ENCODE assay signal across 1 cellular context in the genomic region with DNA sequence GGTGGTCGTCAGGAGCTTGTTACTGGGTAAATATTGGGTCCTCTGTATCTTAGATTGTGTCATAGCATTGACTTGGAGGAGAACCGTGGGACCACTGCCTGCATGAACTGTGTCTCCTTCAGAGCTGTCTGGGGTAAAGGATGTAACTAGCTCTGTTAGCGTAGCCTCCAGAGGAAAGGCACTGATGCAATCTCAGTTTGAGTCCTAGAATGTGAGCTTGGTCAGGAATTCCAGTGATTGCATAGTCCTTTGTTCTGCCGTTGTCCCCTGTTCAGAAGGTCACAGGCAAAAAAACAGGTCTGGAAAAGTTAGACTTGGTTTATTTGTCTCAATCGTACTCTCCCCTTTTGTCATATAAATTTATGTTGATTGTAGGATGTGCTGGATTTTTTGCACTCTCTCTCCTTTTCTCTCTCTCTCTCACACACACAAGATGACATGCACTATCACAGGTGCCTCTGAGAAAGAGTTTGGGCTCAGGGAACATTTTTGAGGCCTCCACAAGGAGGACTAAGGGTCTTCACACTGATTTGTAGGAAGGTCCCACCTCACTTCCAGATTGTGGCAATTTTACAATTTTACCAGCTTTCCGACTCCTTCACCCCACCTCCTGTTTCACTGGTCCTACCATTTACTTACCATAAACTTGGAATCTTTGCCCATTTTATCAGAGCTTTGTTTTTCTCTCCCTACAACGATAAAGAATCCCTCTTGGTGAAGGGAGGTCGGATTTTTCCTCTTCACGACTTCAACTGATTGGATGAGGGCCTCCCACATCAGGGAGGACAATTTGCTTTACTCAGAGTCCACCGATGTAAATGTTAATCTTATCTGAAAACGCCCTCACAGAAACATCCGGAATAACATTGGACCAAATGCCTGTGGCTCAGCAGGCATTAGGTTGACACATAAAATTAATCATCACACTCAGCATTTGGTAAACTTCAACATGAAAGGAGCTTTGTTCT.
TF ChIP-seq lines count a peak whose summit lies in the region.

No MANE protein-coding gene starts in this region.

TF ChIP-seq in HepG2, 621 proteins besides CTCF, POLR2A, EP300 and RAD21 (continued from another document and continues in another):
- TF ChIP-seq, protein P1, sequence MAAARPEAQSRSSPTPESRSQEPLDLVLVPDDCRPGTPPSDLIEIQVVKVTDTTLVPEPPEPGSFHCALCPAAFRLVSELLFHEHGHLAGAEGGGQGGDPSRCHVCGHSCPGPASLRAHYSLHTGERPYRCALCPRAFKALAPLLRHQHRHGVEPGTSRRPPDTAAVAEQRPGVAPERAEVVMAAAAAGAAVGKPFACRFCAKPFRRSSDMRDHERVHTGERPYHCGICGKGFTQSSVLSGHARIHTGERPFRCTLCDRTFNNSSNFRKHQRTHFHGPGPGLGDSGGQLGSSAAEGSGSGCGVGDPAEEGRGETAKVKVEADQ (CRISPR knock-in tag; IDR thresholded peaks at IDR 0.05; ENCODE audit: borderline replicate concordance), result no peak
- 0 out of 2 replicates have a peak, but pooled peaks have one; percentile 40 for TF ChIP-seq ZNF878 (CRISPR knock-in tag; IDR thresholded peaks at IDR 0.05)
- peak; percentile 74 for TF ChIP-seq TBX2 (CRISPR knock-in tag; IDR thresholded peaks at IDR 0.05; ENCODE audit: borderline replicate concordance)
- peak; percentile 20; the same call in 1 of the 2 replicates for TF ChIP-seq ZFY (CRISPR knock-in tag; IDR thresholded peaks at IDR 0.05)
- no peak for TF ChIP-seq HOXA7 (CRISPR knock-in tag; IDR thresholded peaks at IDR 0.05)
- TF ChIP-seq U2AF1 (optimal IDR thresholded peaks at IDR 0.05; ENCODE audit: low read depth, low read length), result no peak
- TF ChIP-seq ZZZ3 (CRISPR knock-in tag; IDR thresholded peaks at IDR 0.05; ENCODE audit: borderline replicate concordance), result no peak
- TF ChIP-seq FOXK1 (CRISPR knock-in tag; IDR thresholded peaks at IDR 0.05; ENCODE audit: borderline replicate concordance, low read depth), result peak; percentile 74
- peak; percentile 93 for TF ChIP-seq MEIS2 (CRISPR knock-in tag; IDR thresholded peaks at IDR 0.05)
- TF ChIP-seq, protein P2, sequence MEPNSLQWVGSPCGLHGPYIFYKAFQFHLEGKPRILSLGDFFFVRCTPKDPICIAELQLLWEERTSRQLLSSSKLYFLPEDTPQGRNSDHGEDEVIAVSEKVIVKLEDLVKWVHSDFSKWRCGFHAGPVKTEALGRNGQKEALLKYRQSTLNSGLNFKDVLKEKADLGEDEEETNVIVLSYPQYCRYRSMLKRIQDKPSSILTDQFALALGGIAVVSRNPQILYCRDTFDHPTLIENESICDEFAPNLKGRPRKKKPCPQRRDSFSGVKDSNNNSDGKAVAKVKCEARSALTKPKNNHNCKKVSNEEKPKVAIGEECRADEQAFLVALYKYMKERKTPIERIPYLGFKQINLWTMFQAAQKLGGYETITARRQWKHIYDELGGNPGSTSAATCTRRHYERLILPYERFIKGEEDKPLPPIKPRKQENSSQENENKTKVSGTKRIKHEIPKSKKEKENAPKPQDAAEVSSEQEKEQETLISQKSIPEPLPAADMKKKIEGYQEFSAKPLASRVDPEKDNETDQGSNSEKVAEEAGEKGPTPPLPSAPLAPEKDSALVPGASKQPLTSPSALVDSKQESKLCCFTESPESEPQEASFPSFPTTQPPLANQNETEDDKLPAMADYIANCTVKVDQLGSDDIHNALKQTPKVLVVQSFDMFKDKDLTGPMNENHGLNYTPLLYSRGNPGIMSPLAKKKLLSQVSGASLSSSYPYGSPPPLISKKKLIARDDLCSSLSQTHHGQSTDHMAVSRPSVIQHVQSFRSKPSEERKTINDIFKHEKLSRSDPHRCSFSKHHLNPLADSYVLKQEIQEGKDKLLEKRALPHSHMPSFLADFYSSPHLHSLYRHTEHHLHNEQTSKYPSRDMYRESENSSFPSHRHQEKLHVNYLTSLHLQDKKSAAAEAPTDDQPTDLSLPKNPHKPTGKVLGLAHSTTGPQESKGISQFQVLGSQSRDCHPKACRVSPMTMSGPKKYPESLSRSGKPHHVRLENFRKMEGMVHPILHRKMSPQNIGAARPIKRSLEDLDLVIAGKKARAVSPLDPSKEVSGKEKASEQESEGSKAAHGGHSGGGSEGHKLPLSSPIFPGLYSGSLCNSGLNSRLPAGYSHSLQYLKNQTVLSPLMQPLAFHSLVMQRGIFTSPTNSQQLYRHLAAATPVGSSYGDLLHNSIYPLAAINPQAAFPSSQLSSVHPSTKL (CRISPR knock-in tag; IDR thresholded peaks at IDR 0.05), result peak; percentile 99
- no peak; the same call in 1 of the 2 replicates for TF ChIP-seq FOSL1 (CRISPR knock-in tag; IDR thresholded peaks at IDR 0.05; ENCODE audit: borderline replicate concordance)
- peak; percentile 61; the same call in 1 of the 2 replicates for TF ChIP-seq ZMYM3 (CRISPR knock-in tag; IDR thresholded peaks at IDR 0.05)
- TF ChIP-seq PHF5A (CRISPR knock-in tag; IDR thresholded peaks at IDR 0.05; ENCODE audit: low read depth, unreplicated experiment), result peak; percentile 35
- TF ChIP-seq, protein P3, sequence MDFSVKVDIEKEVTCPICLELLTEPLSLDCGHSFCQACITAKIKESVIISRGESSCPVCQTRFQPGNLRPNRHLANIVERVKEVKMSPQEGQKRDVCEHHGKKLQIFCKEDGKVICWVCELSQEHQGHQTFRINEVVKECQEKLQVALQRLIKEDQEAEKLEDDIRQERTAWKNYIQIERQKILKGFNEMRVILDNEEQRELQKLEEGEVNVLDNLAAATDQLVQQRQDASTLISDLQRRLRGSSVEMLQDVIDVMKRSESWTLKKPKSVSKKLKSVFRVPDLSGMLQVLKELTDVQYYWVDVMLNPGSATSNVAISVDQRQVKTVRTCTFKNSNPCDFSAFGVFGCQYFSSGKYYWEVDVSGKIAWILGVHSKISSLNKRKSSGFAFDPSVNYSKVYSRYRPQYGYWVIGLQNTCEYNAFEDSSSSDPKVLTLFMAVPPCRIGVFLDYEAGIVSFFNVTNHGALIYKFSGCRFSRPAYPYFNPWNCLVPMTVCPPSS (IDR thresholded peaks at IDR 0.05), result no peak
- TF ChIP-seq PAX8 (CRISPR knock-in tag; IDR thresholded peaks at IDR 0.05; ENCODE audit: borderline replicate concordance), result no peak
- no peak for TF ChIP-seq ZNF460 (CRISPR knock-in tag; IDR thresholded peaks at IDR 0.05; ENCODE audit: borderline replicate concordance)
- TF ChIP-seq TCF7 (IDR thresholded peaks at IDR 0.05; ENCODE audit: low read depth), result peak; percentile 93
- TF ChIP-seq EEA1 (CRISPR knock-in tag; IDR thresholded peaks at IDR 0.05; ENCODE audit: borderline replicate concordance), result no peak
- no peak for TF ChIP-seq ZNF563 (CRISPR knock-in tag; IDR thresholded peaks at IDR 0.05)
- TF ChIP-seq CBX1 (IDR thresholded peaks at IDR 0.05; ENCODE audit: low read depth), result peak; percentile 18
- TF ChIP-seq, protein P4, sequence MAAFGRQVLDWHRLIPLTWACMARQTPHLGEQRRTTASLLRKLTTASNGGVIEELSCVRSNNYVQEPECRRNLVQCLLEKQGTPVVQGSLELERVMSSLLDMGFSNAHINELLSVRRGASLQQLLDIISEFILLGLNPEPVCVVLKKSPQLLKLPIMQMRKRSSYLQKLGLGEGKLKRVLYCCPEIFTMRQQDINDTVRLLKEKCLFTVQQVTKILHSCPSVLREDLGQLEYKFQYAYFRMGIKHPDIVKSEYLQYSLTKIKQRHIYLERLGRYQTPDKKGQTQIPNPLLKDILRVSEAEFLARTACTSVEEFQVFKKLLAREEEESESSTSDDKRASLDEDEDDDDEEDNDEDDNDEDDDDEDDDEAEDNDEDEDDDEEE (CRISPR knock-in tag; IDR thresholded peaks at IDR 0.05), result no peak
- TF ChIP-seq, protein P5, sequence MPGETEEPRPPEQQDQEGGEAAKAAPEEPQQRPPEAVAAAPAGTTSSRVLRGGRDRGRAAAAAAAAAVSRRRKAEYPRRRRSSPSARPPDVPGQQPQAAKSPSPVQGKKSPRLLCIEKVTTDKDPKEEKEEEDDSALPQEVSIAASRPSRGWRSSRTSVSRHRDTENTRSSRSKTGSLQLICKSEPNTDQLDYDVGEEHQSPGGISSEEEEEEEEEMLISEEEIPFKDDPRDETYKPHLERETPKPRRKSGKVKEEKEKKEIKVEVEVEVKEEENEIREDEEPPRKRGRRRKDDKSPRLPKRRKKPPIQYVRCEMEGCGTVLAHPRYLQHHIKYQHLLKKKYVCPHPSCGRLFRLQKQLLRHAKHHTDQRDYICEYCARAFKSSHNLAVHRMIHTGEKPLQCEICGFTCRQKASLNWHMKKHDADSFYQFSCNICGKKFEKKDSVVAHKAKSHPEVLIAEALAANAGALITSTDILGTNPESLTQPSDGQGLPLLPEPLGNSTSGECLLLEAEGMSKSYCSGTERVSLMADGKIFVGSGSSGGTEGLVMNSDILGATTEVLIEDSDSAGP (CRISPR knock-in tag; IDR thresholded peaks at IDR 0.05; ENCODE audit: borderline replicate concordance), result no peak
- TF ChIP-seq SCMH1 (CRISPR knock-in tag; IDR thresholded peaks at IDR 0.05; ENCODE audit: borderline replicate concordance), result no peak
- TF ChIP-seq, protein P6, sequence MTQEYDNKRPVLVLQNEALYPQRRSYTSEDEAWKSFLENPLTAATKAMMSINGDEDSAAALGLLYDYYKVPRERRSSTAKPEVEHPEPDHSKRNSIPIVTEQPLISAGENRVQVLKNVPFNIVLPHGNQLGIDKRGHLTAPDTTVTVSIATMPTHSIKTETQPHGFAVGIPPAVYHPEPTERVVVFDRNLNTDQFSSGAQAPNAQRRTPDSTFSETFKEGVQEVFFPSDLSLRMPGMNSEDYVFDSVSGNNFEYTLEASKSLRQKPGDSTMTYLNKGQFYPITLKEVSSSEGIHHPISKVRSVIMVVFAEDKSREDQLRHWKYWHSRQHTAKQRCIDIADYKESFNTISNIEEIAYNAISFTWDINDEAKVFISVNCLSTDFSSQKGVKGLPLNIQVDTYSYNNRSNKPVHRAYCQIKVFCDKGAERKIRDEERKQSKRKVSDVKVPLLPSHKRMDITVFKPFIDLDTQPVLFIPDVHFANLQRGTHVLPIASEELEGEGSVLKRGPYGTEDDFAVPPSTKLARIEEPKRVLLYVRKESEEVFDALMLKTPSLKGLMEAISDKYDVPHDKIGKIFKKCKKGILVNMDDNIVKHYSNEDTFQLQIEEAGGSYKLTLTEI (CRISPR knock-in tag; conservative IDR thresholded peaks at IDR 0.05), result no peak
- no peak for TF ChIP-seq ZNF367 (CRISPR knock-in tag; IDR thresholded peaks at IDR 0.05; ENCODE audit: borderline replicate concordance)
- TF ChIP-seq RXRA (CRISPR knock-in tag; IDR thresholded peaks at IDR 0.05), result peak; percentile 89; the same call in 1 of the 2 replicates
- peak; percentile 76; the same call in 1 of the 2 replicates for TF ChIP-seq CHD4 (IDR thresholded peaks at IDR 0.05; ENCODE audit: borderline replicate concordance, low read length)
- no peak for TF ChIP-seq ZNF775 (CRISPR knock-in tag; IDR thresholded peaks at IDR 0.05; ENCODE audit: borderline replicate concordance)
- no peak for TF ChIP-seq ZFP62 (CRISPR knock-in tag; IDR thresholded peaks at IDR 0.05)
- TF ChIP-seq ZNF354B (CRISPR knock-in tag; IDR thresholded peaks at IDR 0.05), result no peak
- TF ChIP-seq ZNF207 (IDR thresholded peaks at IDR 0.05; ENCODE audit: borderline replicate concordance), result no peak
- TF ChIP-seq ZNF709 (CRISPR knock-in tag; IDR thresholded peaks at IDR 0.05), result 0 out of 2 replicates have a peak, but pooled peaks have one; percentile 38
- no peak for TF ChIP-seq ZNF549 (CRISPR knock-in tag; IDR thresholded peaks at IDR 0.05)
- no peak for TF ChIP-seq FOXK2 (IDR thresholded peaks at IDR 0.05)
- TF ChIP-seq, protein P7, sequence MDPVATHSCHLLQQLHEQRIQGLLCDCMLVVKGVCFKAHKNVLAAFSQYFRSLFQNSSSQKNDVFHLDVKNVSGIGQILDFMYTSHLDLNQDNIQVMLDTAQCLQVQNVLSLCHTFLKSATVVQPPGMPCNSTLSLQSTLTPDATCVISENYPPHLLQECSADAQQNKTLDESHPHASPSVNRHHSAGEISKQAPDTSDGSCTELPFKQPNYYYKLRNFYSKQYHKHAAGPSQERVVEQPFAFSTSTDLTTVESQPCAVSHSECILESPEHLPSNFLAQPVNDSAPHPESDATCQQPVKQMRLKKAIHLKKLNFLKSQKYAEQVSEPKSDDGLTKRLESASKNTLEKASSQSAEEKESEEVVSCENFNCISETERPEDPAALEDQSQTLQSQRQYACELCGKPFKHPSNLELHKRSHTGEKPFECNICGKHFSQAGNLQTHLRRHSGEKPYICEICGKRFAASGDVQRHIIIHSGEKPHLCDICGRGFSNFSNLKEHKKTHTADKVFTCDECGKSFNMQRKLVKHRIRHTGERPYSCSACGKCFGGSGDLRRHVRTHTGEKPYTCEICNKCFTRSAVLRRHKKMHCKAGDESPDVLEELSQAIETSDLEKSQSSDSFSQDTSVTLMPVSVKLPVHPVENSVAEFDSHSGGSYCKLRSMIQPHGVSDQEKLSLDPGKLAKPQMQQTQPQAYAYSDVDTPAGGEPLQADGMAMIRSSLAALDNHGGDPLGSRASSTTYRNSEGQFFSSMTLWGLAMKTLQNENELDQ (CRISPR knock-in tag; IDR thresholded peaks at IDR 0.05; ENCODE audit: borderline replicate concordance), result no peak
- TF ChIP-seq, protein P8, sequence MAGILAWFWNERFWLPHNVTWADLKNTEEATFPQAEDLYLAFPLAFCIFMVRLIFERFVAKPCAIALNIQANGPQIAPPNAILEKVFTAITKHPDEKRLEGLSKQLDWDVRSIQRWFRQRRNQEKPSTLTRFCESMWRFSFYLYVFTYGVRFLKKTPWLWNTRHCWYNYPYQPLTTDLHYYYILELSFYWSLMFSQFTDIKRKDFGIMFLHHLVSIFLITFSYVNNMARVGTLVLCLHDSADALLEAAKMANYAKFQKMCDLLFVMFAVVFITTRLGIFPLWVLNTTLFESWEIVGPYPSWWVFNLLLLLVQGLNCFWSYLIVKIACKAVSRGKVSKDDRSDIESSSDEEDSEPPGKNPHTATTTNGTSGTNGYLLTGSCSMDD (CRISPR knock-in tag; IDR thresholded peaks at IDR 0.05), result no peak
- no peak for TF ChIP-seq PLRG1 (conservative IDR thresholded peaks at IDR 0.05)
- TF ChIP-seq NFYB (CRISPR knock-in tag; IDR thresholded peaks at IDR 0.05), result no peak
- TF ChIP-seq, protein P9, sequence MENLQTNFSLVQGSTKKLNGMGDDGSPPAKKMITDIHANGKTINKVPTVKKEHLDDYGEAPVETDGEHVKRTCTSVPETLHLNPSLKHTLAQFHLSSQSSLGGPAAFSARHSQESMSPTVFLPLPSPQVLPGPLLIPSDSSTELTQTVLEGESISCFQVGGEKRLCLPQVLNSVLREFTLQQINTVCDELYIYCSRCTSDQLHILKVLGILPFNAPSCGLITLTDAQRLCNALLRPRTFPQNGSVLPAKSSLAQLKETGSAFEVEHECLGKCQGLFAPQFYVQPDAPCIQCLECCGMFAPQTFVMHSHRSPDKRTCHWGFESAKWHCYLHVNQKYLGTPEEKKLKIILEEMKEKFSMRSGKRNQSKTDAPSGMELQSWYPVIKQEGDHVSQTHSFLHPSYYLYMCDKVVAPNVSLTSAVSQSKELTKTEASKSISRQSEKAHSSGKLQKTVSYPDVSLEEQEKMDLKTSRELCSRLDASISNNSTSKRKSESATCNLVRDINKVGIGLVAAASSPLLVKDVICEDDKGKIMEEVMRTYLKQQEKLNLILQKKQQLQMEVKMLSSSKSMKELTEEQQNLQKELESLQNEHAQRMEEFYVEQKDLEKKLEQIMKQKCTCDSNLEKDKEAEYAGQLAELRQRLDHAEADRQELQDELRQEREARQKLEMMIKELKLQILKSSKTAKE (CRISPR knock-in tag; IDR thresholded peaks at IDR 0.05; ENCODE audit: borderline replicate concordance), result peak; percentile 90
- TF ChIP-seq RBAK (CRISPR knock-in tag; IDR thresholded peaks at IDR 0.05), result peak; percentile 94
- TF ChIP-seq ZBTB7B (CRISPR knock-in tag; IDR thresholded peaks at IDR 0.05), result peak; percentile 81; the same call in 1 of the 2 replicates
